ENCODE assay signal across 23 cellular contexts in genomic region chr17:42106009-42106408, GRCh38. TPM values are rescaled to one million over a fixed set of nuclear protein-coding genes. Genes with fewer than 3 reads are reported as not detected.
DNase-seq lines count a peak whose midpoint lies in the region; ATAC-seq, FAIRE-seq and TF ChIP-seq lines count a peak whose summit lies in the region.
"Had no signal": no experiment of that assay in that cellular context is flagged by ENCODE, and none has a peak within 500 bp of the region (broad histone marks: within the 10 kb centered on the region; RNA-seq: fewer than 3 reads in every experiment).

No MANE protein-coding gene starts in this region.

- H3K4me3 Mint-ChIP-seq in activated CD8-positive, alpha-beta T cell treated with anti-CD3 and anti-CD28 coated beads, Interleukin-2, amount 10 ng/mL, durations not matched to agents 7 days and 5 days = no peak overlapping the region
- no peak overlapping the region for H3K4me3 Mint-ChIP-seq in activated CD8-positive, alpha-beta T cell treated with anti-CD3 and anti-CD28 coated beads for 36 hours
- H3K4me3 Mint-ChIP-seq in glutamatergic neuron (ENCODE audit: unreplicated experiment) = peak overlapping the region; percentile 9
- peak overlapping the region; percentile 40 for H3K4me3 Mint-ChIP-seq in stimulated activated memory B cell treated with anti-CD40 and anti-IgM and Interleukin-4, amounts not matched to agents 10 μg/mL and 1 μg/mL and 100 μg/mL, for 72 hours
- H3K4me3 Mint-ChIP-seq: CD8-positive, alpha-beta T cell had no signal

- H3K27me3 Mint-ChIP-seq in activated CD8-positive, alpha-beta T cell treated with anti-CD3 and anti-CD28 coated beads, Interleukin-2, amount 10 ng/mL, durations not matched to agents 7 days and 5 days (ENCODE audit: low read depth) = no peaks in the 10 kb centered on the region
- no peaks in the 10 kb centered on the region for H3K27me3 Mint-ChIP-seq in activated CD8-positive, alpha-beta T cell treated with anti-CD3 and anti-CD28 coated beads for 36 hours
- H3K27me3 Mint-ChIP-seq in glutamatergic neuron (ENCODE audit: unreplicated experiment) = peaks cover 8% of the 10 kb centered on the region
- no peaks in the 10 kb centered on the region for H3K27me3 Mint-ChIP-seq in stimulated activated memory B cell treated with anti-CD40 and anti-IgM and Interleukin-4, amounts not matched to agents 10 μg/mL and 1 μg/mL and 100 μg/mL, for 72 hours

- no peaks in the 10 kb centered on the region for H4K20me1 ChIP-seq in K562 (replicated peaks; ENCODE audit: control insufficient read depth, insufficient read depth, low read length)

- no peak overlapping the region for H3K9ac ChIP-seq in K562 (ENCODE audit: insufficient read depth in 1 of 2, low read depth in 2 of 2, low read length in 2 of 2)

- TF ChIP-seq EP300 in K562 (IDR thresholded peaks at IDR 0.05; ENCODE audit: low read length) = no peak

- H3K79me2 ChIP-seq in K562 (ENCODE audit: control insufficient read depth, insufficient read depth, low read length) = no peaks in the 10 kb centered on the region

- POLR2A ChIA-PET in activated CD8-positive, alpha-beta T cell treated with anti-CD3 and anti-CD28 coated beads, Interleukin-2, amount 10 ng/mL, durations not matched to agents 7 days and 5 days (lab: Charles Lee) = no interaction called here
- POLR2A ChIA-PET in activated CD8-positive, alpha-beta T cell treated with anti-CD3 and anti-CD28 coated beads for 36 hours (lab: Charles Lee) = interaction anchor here (1.5 kb wide), 1 partner anchor 89 kb away, joined by 4 read pairs; the partner anchor contains the start of gene DNAJC7
- POLR2A ChIA-PET in K562 (lab: Yijun Ruan, JAX) (no interaction called here), A673 (lab: Charles Lee; ENCODE audit: low non-redundant PET) (interaction anchor here (0.6 kb wide), 1 partner anchor 107 kb away, joined by 6 read pairs; no protein-coding TSS in a partner anchor)

- 0% methylated on average over 1 of the region's 2 CpGs for WGBS in K562 (ENCODE audit: insufficient coverage, low coverage, missing lambda C conversion rate)

- H3K9me3 ChIP-seq in K562 (replicated peaks; ENCODE audit: control insufficient read depth, insufficient read depth, low read depth, low read length) (no peaks in the 10 kb centered on the region), A673 (ENCODE audit: low read depth, low read length, poor library complexity, severe bottlenecking) (no peaks in the 10 kb centered on the region)
- H3K9me3 ChIP-seq: BE2C had no signal

- ATAC-seq in activated CD8-positive, alpha-beta T cell treated with anti-CD3 and anti-CD28 coated beads, Interleukin-2, amount 10 ng/mL, durations not matched to agents 7 days and 5 days = no peak
- no peak for ATAC-seq in activated CD8-positive, alpha-beta T cell treated with anti-CD3 and anti-CD28 coated beads for 36 hours
- ATAC-seq in K562 = no peak
- no peak for ATAC-seq in stimulated activated memory B cell treated with anti-CD40 and anti-IgM and Interleukin-4, amounts not matched to agents 10 μg/mL and 1 μg/mL and 100 μg/mL, for 72 hours
- ATAC-seq: CD8-positive, alpha-beta T cell; GM23338; HepG2 had no signal

- H3K27me3 ChIP-seq in K562 (ENCODE audit: control insufficient read depth in 2 of 2, insufficient read depth in 2 of 2, low read length in 2 of 2) (no peaks in the 10 kb centered on the region), A673 (replicated peaks; ENCODE audit: insufficient read depth, low read depth, low read length, poor library complexity) (no peaks in the 10 kb centered on the region)
- H3K27me3 ChIP-seq: BE2C had no signal

- no peak overlapping the region for H3K4me3 ChIP-seq in K562
- no peak overlapping the region for H3K4me3 ChIP-seq in A673 (ENCODE audit: low read depth, low read length, poor library complexity, severe bottlenecking)
- H3K4me3 ChIP-seq: GM23338 had no signal

- in situ Hi-C loops in K562 (cut with MboI) = loop anchor here (25.0 kb wide), 1 partner anchor 369 kb away; the partner anchor contains the start of gene HAP1

- no peaks in the 10 kb centered on the region for H3K9me1 ChIP-seq in K562 (ENCODE audit: control insufficient read depth, insufficient read depth, low read length)

- H3K4me1 Mint-ChIP-seq in activated CD8-positive, alpha-beta T cell treated with anti-CD3 and anti-CD28 coated beads, Interleukin-2, amount 10 ng/mL, durations not matched to agents 7 days and 5 days (ENCODE audit: low read depth) = peaks cover 36% of the 10 kb centered on the region
- H3K4me1 Mint-ChIP-seq in activated CD8-positive, alpha-beta T cell treated with anti-CD3 and anti-CD28 coated beads for 36 hours (ENCODE audit: low read depth) = peaks cover 14% of the 10 kb centered on the region
- peaks cover 3% of the 10 kb centered on the region for H3K4me1 Mint-ChIP-seq in glutamatergic neuron (ENCODE audit: low read depth, unreplicated experiment)
- H3K4me1 Mint-ChIP-seq in stimulated activated memory B cell treated with anti-CD40 and anti-IgM and Interleukin-4, amounts not matched to agents 10 μg/mL and 1 μg/mL and 100 μg/mL, for 72 hours = peaks cover 35% of the 10 kb centered on the region

- TF ChIP-seq RAD21 in K562 (CRISPR knock-in tag; conservative IDR thresholded peaks at IDR 0.05 in 1 of 2, IDR thresholded peaks at IDR 0.05 in 1 of 2) = no peak

- H3K36me3 ChIP-seq in K562 (ENCODE audit: control insufficient read depth, insufficient read depth, low read length) (no peaks in the 10 kb centered on the region), A673 (ENCODE audit: insufficient read depth, low read length, poor library complexity, severe bottlenecking) (no peaks in the 10 kb centered on the region)
- H3K36me3 ChIP-seq: BE2C had no signal

- no peak overlapping the region for H3K4me2 ChIP-seq in K562 (ENCODE audit: insufficient read depth, low read length)
- H3K4me2 ChIP-seq: GM23338 had no signal

- no peak for TF ChIP-seq POLR2A in K562 (conservative IDR thresholded peaks at IDR 0.05)

- CTCF ChIA-PET in activated CD8-positive, alpha-beta T cell treated with anti-CD3 and anti-CD28 coated beads, Interleukin-2, amount 10 ng/mL, durations not matched to agents 7 days and 5 days (lab: Charles Lee) = interaction anchor here (1.4 to 16.9 kb wide), 6 partner anchors 35 to 90 kb away, joined by 3 to 168 read pairs (median 5); partner anchors contain the start of genes DNAJC7 and NKIRAS2
- CTCF ChIA-PET in activated CD8-positive, alpha-beta T cell treated with anti-CD3 and anti-CD28 coated beads for 36 hours (lab: Charles Lee) = interaction anchor here (0.9 to 3.4 kb wide), 3 partner anchors 39 to 103 kb away, joined by 3 to 23 read pairs (median 3); no protein-coding TSS in a partner anchor
- CTCF ChIA-PET in K562 (lab: Yijun Ruan, JAX; ENCODE audit: low intra/inter-chr PET ratio) (no interaction called here), A673 (lab: Charles Lee) (no interaction called here)

- BruUV-seq in K562 (replicated peaks; lab: Mats Ljungman, UMichigan) (no TSS peak), A673 (replicated peaks; lab: Mats Ljungman, UMichigan) (no TSS peak)

- H3K27ac Mint-ChIP-seq in activated CD8-positive, alpha-beta T cell treated with anti-CD3 and anti-CD28 coated beads, Interleukin-2, amount 10 ng/mL, durations not matched to agents 7 days and 5 days = peak overlapping the region; percentile 46
- H3K27ac Mint-ChIP-seq in activated CD8-positive, alpha-beta T cell treated with anti-CD3 and anti-CD28 coated beads for 36 hours = no peak overlapping the region
- no peak overlapping the region for H3K27ac Mint-ChIP-seq in glutamatergic neuron (ENCODE audit: unreplicated experiment)
- H3K27ac Mint-ChIP-seq in stimulated activated memory B cell treated with anti-CD40 and anti-IgM and Interleukin-4, amounts not matched to agents 10 μg/mL and 1 μg/mL and 100 μg/mL, for 72 hours = no peak overlapping the region
- H3K27ac Mint-ChIP-seq: CD8-positive, alpha-beta T cell; GM23338; H9 had no signal

- TF ChIP-seq CTCF in activated CD8-positive, alpha-beta T cell treated with anti-CD3 and anti-CD28 coated beads for 36 hours (IDR thresholded peaks at IDR 0.05) = no peak
- TF ChIP-seq CTCF in K562 (IDR thresholded peaks at IDR 0.05 in 2 of 3, conservative IDR thresholded peaks at IDR 0.05 in 1 of 3; ENCODE audit: insufficient read depth in 2 of 3, low read depth in 1 of 3, low read length in 3 of 3) = no peak
- TF ChIP-seq CTCF in glutamatergic neuron (IDR thresholded peaks at IDR 0.05; ENCODE audit: partially characterized antibody, unreplicated experiment) = no peak
- TF ChIP-seq CTCF in A673 (conservative IDR thresholded peaks at IDR 0.05; ENCODE audit: low read depth, low read length) = no peak

- no peak for DNase-seq in activated CD8-positive, alpha-beta T cell treated with anti-CD3 and anti-CD28 coated beads, Interleukin-2, amount 10 ng/mL, durations not matched to agents 7 days and 5 days
- no peak for DNase-seq in activated CD8-positive, alpha-beta T cell treated with anti-CD3 and anti-CD28 coated beads for 36 hours
- DNase-seq in K562 (ENCODE audit: extremely low read depth in 1 of 4, low spot score in 3 of 4) (no peak), glutamatergic neuron (no peak), SHP77 treated with DMSO at 0.1 percent for 48 hours (lab: John Stamatoyannopoulos, UW) (no peak), A673 (ENCODE audit: low spot score) (no peak)
- no peak for DNase-seq in stimulated activated CD4-positive, alpha-beta T cell treated with anti-CD3 and anti-CD28 coated beads, Interleukin-1b, Interleukin-23, amount 100 ng/mL, for 48 hours
- DNase-seq: 8988T; ACHN; BE2C; CD8-positive, alpha-beta T cell; COR-L47; DMS153; DND-41; GDM1; H9 had no signal

- peaks cover 54% of the 10 kb centered on the region for H3K36me3 Mint-ChIP-seq in activated CD8-positive, alpha-beta T cell treated with anti-CD3 and anti-CD28 coated beads, Interleukin-2, amount 10 ng/mL, durations not matched to agents 7 days and 5 days (ENCODE audit: low read depth)
- peaks cover 10% of the 10 kb centered on the region for H3K36me3 Mint-ChIP-seq in activated CD8-positive, alpha-beta T cell treated with anti-CD3 and anti-CD28 coated beads for 36 hours (ENCODE audit: low read depth)
- H3K36me3 Mint-ChIP-seq in glutamatergic neuron (ENCODE audit: unreplicated experiment) = no peaks in the 10 kb centered on the region
- H3K36me3 Mint-ChIP-seq in stimulated activated memory B cell treated with anti-CD40 and anti-IgM and Interleukin-4, amounts not matched to agents 10 μg/mL and 1 μg/mL and 100 μg/mL, for 72 hours = peaks cover 20% of the 10 kb centered on the region

- FAIRE-seq in K562 (lab: Jason Lieb, UNC) = no peak
- FAIRE-seq: D721Med, GM12892, HepG2, HTR-8/SVneo had no signal

- H2AFZ ChIP-seq in K562 (ENCODE audit: low read depth, low read length) = no peak overlapping the region
- H2AFZ ChIP-seq: GM23338 had no signal

- intact Hi-C loops in activated CD8-positive, alpha-beta T cell treated with anti-CD3 and anti-CD28 coated beads for 36 hours (cut with micrococcal nuclease) = no loop called here
- intact Hi-C loops in K562 (cut with micrococcal nuclease) (no loop called here), A673 (cut with micrococcal nuclease; ENCODE audit: unreplicated experiment) (no loop called here)

- no peaks in the 10 kb centered on the region for H3K9me3 Mint-ChIP-seq in activated CD8-positive, alpha-beta T cell treated with anti-CD3 and anti-CD28 coated beads, Interleukin-2, amount 10 ng/mL, durations not matched to agents 7 days and 5 days (ENCODE audit: insufficient read depth)
- no peaks in the 10 kb centered on the region for H3K9me3 Mint-ChIP-seq in activated CD8-positive, alpha-beta T cell treated with anti-CD3 and anti-CD28 coated beads for 36 hours
- H3K9me3 Mint-ChIP-seq in glutamatergic neuron (ENCODE audit: unreplicated experiment) = peaks cover 2% of the 10 kb centered on the region
- no peaks in the 10 kb centered on the region for H3K9me3 Mint-ChIP-seq in stimulated activated memory B cell treated with anti-CD40 and anti-IgM and Interleukin-4, amounts not matched to agents 10 μg/mL and 1 μg/mL and 100 μg/mL, for 72 hours
- H3K9me3 Mint-ChIP-seq: CD8-positive, alpha-beta T cell; GM23338; H9 had no signal

- H3K27ac ChIP-seq in K562 (ENCODE audit: extremely low read depth, low read depth, low read length) (no peak overlapping the region), A673 (ENCODE audit: low read depth, low read length, poor library complexity, severe bottlenecking) (no peak overlapping the region)
- H3K27ac ChIP-seq: C4-2B had no signal

- H3K4me1 ChIP-seq in K562 (replicated peaks in 1 of 2; ENCODE audit: control insufficient read depth in 2 of 2, insufficient read depth in 2 of 2, low read length in 2 of 2) = peaks cover 14 to 45% of the 10 kb centered on the region in 2 experiments; a peak in 4 of 5 replicates
- no peaks in the 10 kb centered on the region for H3K4me1 ChIP-seq in A673 (ENCODE audit: insufficient read depth, low read length, poor library complexity, severe bottlenecking)

RNA-seq across cellular contexts. Expression of gene DHX58, which starts 6.5 kb away (rescaled TPM):
- total RNA-seq in activated CD8-positive, alpha-beta T cell treated with anti-CD3 and anti-CD28 coated beads, Interleukin-2, amount 10 ng/mL, durations not matched to agents 7 days and 5 days = 10 to 100 TPM; 71.9 to 72.9 TPM
- 10 to 100 TPM; 31.7 to 36.2 TPM for total RNA-seq in activated CD8-positive, alpha-beta T cell treated with anti-CD3 and anti-CD28 coated beads for 36 hours
- 6.6 and 9.3 TPM in 2 replicates for total RNA-seq in K562 (2011; cell fraction: chromatin; rRNA removed; ENCODE audit: low replicate concordance)
- 4.5 and 5.7 TPM in 2 replicates for total RNA-seq in K562 (2011; cell fraction: nucleolus; rRNA removed)
- 5.0 and 5.1 TPM in 2 replicates for total RNA-seq in K562 (2011; cell fraction: nucleoplasm; rRNA removed)
- total RNA-seq in K562 (2014; rRNA removed) (1.5 and 3.0 TPM in 2 replicates), K562 (2014; rRNA removed; fragmentation: Illumina TruSeq; extraction: Trizol) (0.51 and 0.76 TPM in 2 replicates), K562 (2015; rRNA removed; fragmentation: Illumina TruSeq; extraction: Trizol) (1.1 and 1.2 TPM in 2 replicates), K562 (2021) (1.7 and 2.3 TPM in 2 replicates), glutamatergic neuron (ENCODE audit: unreplicated experiment) (0.42 TPM), A673 (2021) (2.1 and 3.3 TPM in 2 replicates)
- polyA plus RNA-seq in K562 (2011; rRNA removed) (1.6 and 3.5 TPM in 2 replicates), K562 (2014; fragmentation: Illumina TruSeq; extraction: Trizol) (1.4 TPM in 2 replicates), K562 (2014; fragmentation: Nextera tagmentation; extraction: Ambion mirVana) (under 1 TPM; 0.15 to 0.25 TPM), K562 (2014; rRNA removed) (1.9 and 2.4 TPM in 2 replicates)
- 3.9 and 5.4 TPM in 2 replicates for polyA plus RNA-seq in K562 (2011; cell fraction: cytosol; rRNA removed)
- polyA plus RNA-seq in K562 (2011; cell fraction: nucleus; rRNA removed) = 7.8 and 12.8 TPM in 2 replicates
- 1.5 and 4.2 TPM in 2 replicates for polyA plus RNA-seq in K562 (2012)
- polyA minus RNA-seq in K562 (2011; rRNA and poly(A)+ RNA removed) = 0.84 and 1.1 TPM in 2 replicates
- 1.7 and 2.9 TPM in 2 replicates for polyA minus RNA-seq in K562 (2011; cell fraction: cytosol; rRNA and poly(A)+ RNA removed)
- 1.9 and 4.2 TPM in 2 replicates for polyA minus RNA-seq in K562 (2011; cell fraction: nucleus; rRNA and poly(A)+ RNA removed)

RNA-seq across cellular contexts. Expression of gene ZNF385C, which starts 7.7 kb away (rescaled TPM):
- total RNA-seq in activated CD8-positive, alpha-beta T cell treated with anti-CD3 and anti-CD28 coated beads, Interleukin-2, amount 10 ng/mL, durations not matched to agents 7 days and 5 days = under 1 TPM; 0.23 to 0.47 TPM
- total RNA-seq in activated CD8-positive, alpha-beta T cell treated with anti-CD3 and anti-CD28 coated beads for 36 hours = 1 to 10 TPM; 1.3 TPM
- total RNA-seq in K562 (2011; cell fraction: chromatin; rRNA removed; ENCODE audit: low replicate concordance) = 0.44 and 0.86 TPM in 2 replicates
- total RNA-seq in K562 (2011; cell fraction: nucleolus; rRNA removed) = 0.79 and 0.83 TPM in 2 replicates
- total RNA-seq in K562 (2011; cell fraction: nucleoplasm; rRNA removed) = 0.73 and 1.5 TPM in 2 replicates
- 0.20 TPM in 1 of 2 replicates, not detected in the other for total RNA-seq in K562 (2014; rRNA removed)
- total RNA-seq in K562 (2014; rRNA removed; fragmentation: Illumina TruSeq; extraction: Trizol) = 0.16 and 0.25 TPM in 2 replicates
- total RNA-seq in K562 (2015; rRNA removed; fragmentation: Illumina TruSeq; extraction: Trizol) = 0.08 and 0.11 TPM in 2 replicates
- 0.22 and 0.34 TPM in 2 replicates for total RNA-seq in K562 (2021)
- polyA plus RNA-seq in K562 (2011; rRNA removed) = 0.35 and 0.42 TPM in 2 replicates
- 0.48 and 0.63 TPM in 2 replicates for polyA plus RNA-seq in K562 (2011; cell fraction: cytosol; rRNA removed)
- 0.80 and 0.84 TPM in 2 replicates for polyA plus RNA-seq in K562 (2011; cell fraction: nucleus; rRNA removed)
- 0.25 and 1.9 TPM in 2 replicates for polyA plus RNA-seq in K562 (2012)
- polyA plus RNA-seq in K562 (2014; fragmentation: Illumina TruSeq; extraction: Trizol) = 0.28 and 0.29 TPM in 2 replicates
- polyA plus RNA-seq in K562 (2014; fragmentation: Nextera tagmentation; extraction: Ambion mirVana) = under 1 TPM; 0.03 to 0.04 TPM
- 0.15 and 0.74 TPM in 2 replicates for polyA plus RNA-seq in K562 (2014; rRNA removed)
- 0.11 and 0.18 TPM in 2 replicates for polyA minus RNA-seq in K562 (2011; rRNA and poly(A)+ RNA removed)
- polyA minus RNA-seq in K562 (2011; cell fraction: cytosol; rRNA and poly(A)+ RNA removed) = not detected in 2 replicates
- not detected in 2 replicates for polyA minus RNA-seq in K562 (2011; cell fraction: nucleus; rRNA and poly(A)+ RNA removed)
- 1.5 TPM for total RNA-seq in glutamatergic neuron (ENCODE audit: unreplicated experiment)
- 0.15 and 0.17 TPM in 2 replicates for total RNA-seq in A673 (2021)

RNA-seq across cellular contexts. Expression of gene KAT2A, which starts 15.2 kb away (rescaled TPM):
- 10 to 100 TPM; 45.2 to 46.8 TPM for total RNA-seq in activated CD8-positive, alpha-beta T cell treated with anti-CD3 and anti-CD28 coated beads, Interleukin-2, amount 10 ng/mL, durations not matched to agents 7 days and 5 days
- 10 to 100 TPM; 49.2 to 50.2 TPM for total RNA-seq in activated CD8-positive, alpha-beta T cell treated with anti-CD3 and anti-CD28 coated beads for 36 hours
- total RNA-seq in K562 (2011; cell fraction: chromatin; rRNA removed; ENCODE audit: low replicate concordance) = 97.5 and 216 TPM in 2 replicates
- total RNA-seq in K562 (2011; cell fraction: nucleolus; rRNA removed) = 139 and 145 TPM in 2 replicates
- 84.1 and 110 TPM in 2 replicates for total RNA-seq in K562 (2011; cell fraction: nucleoplasm; rRNA removed)
- total RNA-seq in K562 (2014; rRNA removed) = 22.9 and 29.3 TPM in 2 replicates
- 13.9 and 18.7 TPM in 2 replicates for total RNA-seq in K562 (2014; rRNA removed; fragmentation: Illumina TruSeq; extraction: Trizol)
- total RNA-seq in K562 (2015; rRNA removed; fragmentation: Illumina TruSeq; extraction: Trizol) = 31.9 and 32.8 TPM in 2 replicates
- total RNA-seq in K562 (2021) = 57.2 and 57.8 TPM in 2 replicates
- 64.6 and 64.7 TPM in 2 replicates for polyA plus RNA-seq in K562 (2011; rRNA removed)
- polyA plus RNA-seq in K562 (2011; cell fraction: cytosol; rRNA removed) = 26.0 and 41.1 TPM in 2 replicates
- polyA plus RNA-seq in K562 (2011; cell fraction: nucleus; rRNA removed) = 518 and 949 TPM in 2 replicates
- 43.2 and 57.4 TPM in 2 replicates for polyA plus RNA-seq in K562 (2012)
- polyA plus RNA-seq in K562 (2014; fragmentation: Illumina TruSeq; extraction: Trizol) = 54.4 and 57.1 TPM in 2 replicates
- 1 to 10 TPM; 1.5 to 4.9 TPM for polyA plus RNA-seq in K562 (2014; fragmentation: Nextera tagmentation; extraction: Ambion mirVana)
- polyA plus RNA-seq in K562 (2014; rRNA removed) = 80.4 and 92.0 TPM in 2 replicates
- 13.2 and 20.1 TPM in 2 replicates for polyA minus RNA-seq in K562 (2011; rRNA and poly(A)+ RNA removed)
- 13.4 and 13.8 TPM in 2 replicates for polyA minus RNA-seq in K562 (2011; cell fraction: cytosol; rRNA and poly(A)+ RNA removed)
- polyA minus RNA-seq in K562 (2011; cell fraction: nucleus; rRNA and poly(A)+ RNA removed) = 44.7 and 47.8 TPM in 2 replicates
- 29.3 TPM for total RNA-seq in glutamatergic neuron (ENCODE audit: unreplicated experiment)
- 28.6 and 30.3 TPM in 2 replicates for total RNA-seq in A673 (2021)

RNA-seq across cellular contexts. Expression of gene HSPB9, which starts 16.6 kb away (rescaled TPM):
- under 1 TPM; 0.16 to 0.29 TPM for total RNA-seq in activated CD8-positive, alpha-beta T cell treated with anti-CD3 and anti-CD28 coated beads, Interleukin-2, amount 10 ng/mL, durations not matched to agents 7 days and 5 days
- total RNA-seq in activated CD8-positive, alpha-beta T cell treated with anti-CD3 and anti-CD28 coated beads for 36 hours = under 1 TPM in 1 of 2 experiments, not detected in 1; 0.41 TPM
- total RNA-seq in K562 (2011; cell fraction: chromatin; rRNA removed; ENCODE audit: low replicate concordance) = 0.62 and 0.92 TPM in 2 replicates
- 0.26 and 0.67 TPM in 2 replicates for total RNA-seq in K562 (2011; cell fraction: nucleolus; rRNA removed)
- total RNA-seq in K562 (2011; cell fraction: nucleoplasm; rRNA removed) = 0.22 and 0.31 TPM in 2 replicates
- 0.08 TPM in 1 of 2 replicates, not detected in the other for total RNA-seq in K562 (2014; rRNA removed)
- total RNA-seq in K562 (2014; rRNA removed; fragmentation: Illumina TruSeq; extraction: Trizol) = not detected in 2 replicates
- total RNA-seq in K562 (2015; rRNA removed; fragmentation: Illumina TruSeq; extraction: Trizol) = 0.07 TPM in 1 of 2 replicates, not detected in the other
- 0.11 and 0.16 TPM in 2 replicates for total RNA-seq in K562 (2021)
- polyA plus RNA-seq in K562 (2011; rRNA removed) = 0.04 and 0.08 TPM in 2 replicates
- polyA plus RNA-seq in K562 (2011; cell fraction: cytosol; rRNA removed) = 0.06 TPM in 1 of 2 replicates, not detected in the other
- 0.41 and 0.74 TPM in 2 replicates for polyA plus RNA-seq in K562 (2011; cell fraction: nucleus; rRNA removed)
- polyA plus RNA-seq in K562 (2012) = 0.27 and 0.36 TPM in 2 replicates
- polyA plus RNA-seq in K562 (2014; fragmentation: Illumina TruSeq; extraction: Trizol) = not detected in 2 replicates
- polyA plus RNA-seq in K562 (2014; fragmentation: Nextera tagmentation; extraction: Ambion mirVana) = under 1 TPM; 0.04 to 0.06 TPM
- polyA plus RNA-seq in K562 (2014; rRNA removed) = 0.05 and 0.13 TPM in 2 replicates
- polyA minus RNA-seq in K562 (2011; rRNA and poly(A)+ RNA removed) = 0.18 TPM in 1 of 2 replicates, not detected in the other
- not detected in 2 replicates for polyA minus RNA-seq in K562 (2011; cell fraction: cytosol; rRNA and poly(A)+ RNA removed)
- polyA minus RNA-seq in K562 (2011; cell fraction: nucleus; rRNA and poly(A)+ RNA removed) = 0.13 and 0.22 TPM in 2 replicates
- 0.44 TPM for total RNA-seq in glutamatergic neuron (ENCODE audit: unreplicated experiment)
- total RNA-seq in A673 (2021) = not detected in 2 replicates
- total RNA-seq: CD8-positive, alpha-beta T cell had no signal

RNA-seq across cellular contexts. Expression of gene RAB5C, which starts 48.8 kb away (rescaled TPM):
- total RNA-seq in activated CD8-positive, alpha-beta T cell treated with anti-CD3 and anti-CD28 coated beads, Interleukin-2, amount 10 ng/mL, durations not matched to agents 7 days and 5 days = 100 to 1,000 TPM; 102 to 107 TPM
- 10 to 100 TPM; 30.7 to 32.5 TPM for total RNA-seq in activated CD8-positive, alpha-beta T cell treated with anti-CD3 and anti-CD28 coated beads for 36 hours
- 21.1 and 47.2 TPM in 2 replicates for total RNA-seq in K562 (2011; cell fraction: chromatin; rRNA removed; ENCODE audit: low replicate concordance)
- 33.4 and 35.0 TPM in 2 replicates for total RNA-seq in K562 (2011; cell fraction: nucleolus; rRNA removed)
- total RNA-seq in K562 (2011; cell fraction: nucleoplasm; rRNA removed) = 29.4 and 31.1 TPM in 2 replicates
- total RNA-seq in K562 (2014; rRNA removed) (79.2 and 125 TPM in 2 replicates), K562 (2014; rRNA removed; fragmentation: Illumina TruSeq; extraction: Trizol) (46.5 and 55.8 TPM in 2 replicates), K562 (2015; rRNA removed; fragmentation: Illumina TruSeq; extraction: Trizol) (106 and 107 TPM in 2 replicates), K562 (2021) (108 and 117 TPM in 2 replicates), glutamatergic neuron (ENCODE audit: unreplicated experiment) (94.7 TPM), A673 (2021) (65.1 and 67.5 TPM in 2 replicates)
- polyA plus RNA-seq in K562 (2011; rRNA removed) (55.9 and 77.4 TPM in 2 replicates), K562 (2014; fragmentation: Illumina TruSeq; extraction: Trizol) (165 and 166 TPM in 2 replicates), K562 (2014; fragmentation: Nextera tagmentation; extraction: Ambion mirVana) (1 to 10 TPM; 1.7 to 2.2 TPM), K562 (2014; rRNA removed) (118 and 122 TPM in 2 replicates)
- polyA plus RNA-seq in K562 (2011; cell fraction: cytosol; rRNA removed) = 85.9 and 208 TPM in 2 replicates
- polyA plus RNA-seq in K562 (2011; cell fraction: nucleus; rRNA removed) = 34.9 and 64.9 TPM in 2 replicates
- 110 and 123 TPM in 2 replicates for polyA plus RNA-seq in K562 (2012)
- polyA minus RNA-seq in K562 (2011; rRNA and poly(A)+ RNA removed) = 20.1 and 45.6 TPM in 2 replicates
- polyA minus RNA-seq in K562 (2011; cell fraction: cytosol; rRNA and poly(A)+ RNA removed) = 30.4 and 33.9 TPM in 2 replicates
- polyA minus RNA-seq in K562 (2011; cell fraction: nucleus; rRNA and poly(A)+ RNA removed) = 7.9 and 8.3 TPM in 2 replicates

Comparison
In these comparisons a context has a peak if more than half of its experiments do, and no peak if none do; other contexts are left out.
1. POLR2A ChIA-PET loops: an anchor here in activated CD8-positive, alpha-beta T cell treated with anti-CD3 and anti-CD28 coated beads for 36 hours (1.5 kb wide) and A673 (0.6 kb wide); none called in activated CD8-positive, alpha-beta T cell treated with anti-CD3 and anti-CD28 coated beads, Interleukin-2, amount 10 ng/mL, durations not matched to agents 7 days and 5 days and K562.
2. H3K4me3 Mint-ChIP-seq: peak in glutamatergic neuron (single experiment) and stimulated activated memory B cell treated with anti-CD40 and anti-IgM and Interleukin-4, amounts not matched to agents 10 μg/mL and 1 μg/mL and 100 μg/mL, for 72 hours (single experiment); none in activated CD8-positive, alpha-beta T cell treated with anti-CD3 and anti-CD28 coated beads, Interleukin-2, amount 10 ng/mL, durations not matched to agents 7 days and 5 days (single experiment) and activated CD8-positive, alpha-beta T cell treated with anti-CD3 and anti-CD28 coated beads for 36 hours (single experiment).
3. CTCF ChIA-PET loops: an anchor here in activated CD8-positive, alpha-beta T cell treated with anti-CD3 and anti-CD28 coated beads, Interleukin-2, amount 10 ng/mL, durations not matched to agents 7 days and 5 days (1.4 to 16.9 kb wide) and activated CD8-positive, alpha-beta T cell treated with anti-CD3 and anti-CD28 coated beads for 36 hours (0.9 to 3.4 kb wide); none called in K562 and A673.